ENCODE assay signal across 23 cellular contexts in the genomic region with DNA sequence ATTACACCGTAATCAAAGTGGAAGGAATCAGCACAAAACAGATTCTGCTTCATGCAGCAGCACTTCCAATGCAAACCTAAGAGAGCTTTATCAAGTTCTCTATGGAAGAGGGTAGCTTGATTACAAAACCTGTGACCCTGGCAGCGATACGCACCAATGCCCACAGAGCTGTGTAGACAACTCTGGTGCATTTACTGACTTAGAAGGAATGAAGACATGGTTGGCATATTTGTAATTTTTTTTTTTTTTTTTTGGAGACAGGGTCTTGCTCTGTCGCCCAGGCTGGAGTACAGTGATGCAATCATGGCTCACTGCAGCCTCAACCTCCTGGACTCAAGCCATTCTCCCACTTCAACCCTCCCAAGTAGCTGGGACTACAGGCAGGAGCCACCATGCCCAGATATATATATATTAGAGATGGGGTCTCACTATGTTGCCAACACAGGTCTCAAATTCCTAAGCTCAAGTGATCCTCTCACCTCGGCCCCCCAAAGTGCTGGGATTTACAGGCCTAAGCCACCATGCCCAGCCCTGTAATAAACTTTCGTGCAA. TPM values are rescaled to one million over a fixed set of nuclear protein-coding genes. Genes with fewer than 3 reads are reported as not detected.
DNase-seq lines count a peak whose midpoint lies in the region; ATAC-seq and TF ChIP-seq lines count a peak whose summit lies in the region.
"Had no signal": no experiment of that assay in that cellular context is flagged by ENCODE, and none has a peak within 500 bp of the region (broad histone marks: within the 10 kb centered on the region; RNA-seq: fewer than 3 reads in every experiment).

No MANE protein-coding gene starts in this region.

- peak overlapping the region in 2 of 3 donors; percentile 28 to 74 for H3K27ac ChIP-seq in thyroid gland
- H3K27ac ChIP-seq: hepatocyte, SK-N-MC had no signal

- H3K36me3 ChIP-seq in thyroid gland, result peaks cover 8 to 9% of the 10 kb centered on the region in 2 donors

- POLR2A ChIA-PET in WTC11 (lab: Charles Lee), result no interaction called here

- no peak overlapping the region for H3K4me3 ChIP-seq in thyroid gland (replicated peaks in 1 of 3)
- H3K4me3 ChIP-seq: hepatocyte, SK-N-MC, upper lobe of right lung had no signal

- H3K27ac Mint-ChIP-seq in activated T-cell treated with anti-CD3 and anti-CD28 coated beads, Interleukin-2, amount 50 U/mL, for 24 hours, result peak overlapping the region; percentile 51
- H3K27ac Mint-ChIP-seq in WTC11, result no peak overlapping the region

- H3K9me3 Mint-ChIP-seq in activated T-cell treated with anti-CD3 and anti-CD28 coated beads, Interleukin-2, amount 50 U/mL, for 24 hours, result no peaks in the 10 kb centered on the region
- no peaks in the 10 kb centered on the region for H3K9me3 Mint-ChIP-seq in WTC11
- H3K9me3 Mint-ChIP-seq: activated naive CD4-positive, alpha-beta T cell treated with anti-CD3 and anti-CD28 coated beads, Interleukin-2, amount 10 ng/mL, durations not matched to agents 7 days and 5 days had no signal

- no peaks in the 10 kb centered on the region for H3K27me3 Mint-ChIP-seq in activated T-cell treated with anti-CD3 and anti-CD28 coated beads, Interleukin-2, amount 50 U/mL, for 24 hours
- H3K27me3 Mint-ChIP-seq in WTC11 (ENCODE audit: low read depth), result no peaks in the 10 kb centered on the region
- H3K27me3 Mint-ChIP-seq: activated CD4-positive, alpha-beta T cell treated with anti-CD3 and anti-CD28 coated beads for 36 hours; activated naive CD4-positive, alpha-beta T cell treated with anti-CD3 and anti-CD28 coated beads, Interleukin-2, amount 10 ng/mL, durations not matched to agents 7 days and 5 days had no signal

- H3K4me3 Mint-ChIP-seq in activated T-cell treated with anti-CD3 and anti-CD28 coated beads, Interleukin-2, amount 50 U/mL, for 24 hours, result no peak overlapping the region
- no peak overlapping the region for H3K4me3 Mint-ChIP-seq in WTC11
- H3K4me3 Mint-ChIP-seq: activated CD4-positive, alpha-beta T cell treated with anti-CD3 and anti-CD28 coated beads for 36 hours; activated naive CD4-positive, alpha-beta T cell treated with anti-CD3 and anti-CD28 coated beads, Interleukin-2, amount 10 ng/mL, durations not matched to agents 7 days and 5 days had no signal

- TF ChIP-seq CTCF in WTC11 (IDR thresholded peaks at IDR 0.05), result no peak
- no peak for TF ChIP-seq CTCF in thyroid gland (IDR thresholded peaks at IDR 0.05)

- no peaks in the 10 kb centered on the region for H3K27me3 ChIP-seq in thyroid gland
- H3K27me3 ChIP-seq: hepatocyte, upper lobe of right lung had no signal

- H3K36me3 Mint-ChIP-seq in activated T-cell treated with anti-CD3 and anti-CD28 coated beads, Interleukin-2, amount 50 U/mL, for 24 hours (ENCODE audit: low read depth), result peaks cover 93% of the 10 kb centered on the region
- peaks cover 29% of the 10 kb centered on the region for H3K36me3 Mint-ChIP-seq in WTC11

- DNase-seq in activated T-cell treated with anti-CD3 and anti-CD28 coated beads, Interleukin-2, amount 50 U/mL, for 24 hours, result no peak
- DNase-seq in activated T-cell treated with anti-CD3 and anti-CD28 coated beads, Interleukin-2, amount 50 U/mL, for 48 hours, result no peak
- DNase-seq in WTC11 (ENCODE audit: low spot score), result no peak
- DNase-seq in left kidney (ENCODE audit: low read depth, low spot score), result peak; percentile 61
- DNase-seq in thyroid gland, result peak; percentile 66 to 78
- DNase-seq in ureter (ENCODE audit: low spot score), result no peak
- no peak for DNase-seq in activated CD4-positive, alpha-beta T cell treated with anti-CD3 and anti-CD28 coated beads, Interleukin-2, amount 50 U/mL, for 48 hours
- no peak for DNase-seq in NCI-H82 (lab: John Stamatoyannopoulos, UW)
- DNase-seq: activated CD4-positive, alpha-beta T cell treated with anti-CD3 and anti-CD28 coated beads for 36 hours; activated CD8-positive, alpha-beta memory T cell treated with anti-CD3 and anti-CD28 coated beads, Interleukin-2, amount 50 U/mL, for 48 hours; activated naive CD4-positive, alpha-beta T cell treated with anti-CD3 and anti-CD28 coated beads, Interleukin-2, amount 10 ng/mL, durations not matched to agents 7 days and 5 days; DND-41; mammary epithelial cell; MM.1S; NCI-H187; NCI-H226; posterior cingulate gyrus; stimulated activated CD4-positive, alpha-beta T cell treated with anti-CD3 and anti-CD28 coated beads, Interleukin-1b, Interleukin-23, amount 100 ng/mL, for 48 hours; stimulated activated naive CD4-positive, alpha-beta T cell treated with Interleukin-2 at 50 U/mL for 16 hours; upper lobe of right lung had no signal

- TF ChIP-seq POLR2A in thyroid gland (IDR thresholded peaks at IDR 0.05), result no peak

- no peak for ATAC-seq in WTC11
- ATAC-seq: activated CD4-positive, alpha-beta T cell treated with anti-CD3 and anti-CD28 coated beads for 36 hours; Panc1; upper lobe of right lung had no signal

- no peaks in the 10 kb centered on the region for H3K9me3 ChIP-seq in thyroid gland
- H3K9me3 ChIP-seq: upper lobe of right lung had no signal

- CTCF ChIA-PET in WTC11 (lab: Charles Lee), result interaction anchor here (0.6 to 1.5 kb wide), 3 partner anchors 22 to 464 kb away, joined by 3 read pairs; no protein-coding TSS in a partner anchor

- intact Hi-C loops in thyroid gland (cut with DNase I), result no loop called here

- 69 to 75% methylated on average over 6 of the region's 6 CpGs for WGBS in thyroid gland, 2 donors

- peaks cover 28 to 31% of the 10 kb centered on the region in 2 donors for H3K4me1 ChIP-seq in thyroid gland

- peaks cover 86% of the 10 kb centered on the region for H3K4me1 Mint-ChIP-seq in activated T-cell treated with anti-CD3 and anti-CD28 coated beads, Interleukin-2, amount 50 U/mL, for 24 hours (ENCODE audit: low read depth)
- peaks cover 29% of the 10 kb centered on the region for H3K4me1 Mint-ChIP-seq in WTC11

TF ChIP-seq in WTC11, 78 proteins besides CTCF, POLR2A, EP300 and RAD21:
- TF ChIP-seq CBFB (CRISPR knock-in tag; IDR thresholded peaks at IDR 0.05; ENCODE audit: low read depth) (no peak), ELF4 (CRISPR knock-in tag; IDR thresholded peaks at IDR 0.05; ENCODE audit: low read depth) (no peak), ZNF263 (CRISPR knock-in tag; IDR thresholded peaks at IDR 0.05; ENCODE audit: low read depth) (no peak), SMAD3 (CRISPR knock-in tag; IDR thresholded peaks at IDR 0.05; ENCODE audit: borderline replicate concordance) (no peak), ZNF121 (CRISPR knock-in tag; IDR thresholded peaks at IDR 0.05) (peak; percentile 79), NFATC4 (CRISPR knock-in tag; IDR thresholded peaks at IDR 0.05) (no peak), ZNF317 (CRISPR knock-in tag; IDR thresholded peaks at IDR 0.05; ENCODE audit: borderline replicate concordance, low read depth) (no peak)
- TF ChIP-seq, protein P1, sequence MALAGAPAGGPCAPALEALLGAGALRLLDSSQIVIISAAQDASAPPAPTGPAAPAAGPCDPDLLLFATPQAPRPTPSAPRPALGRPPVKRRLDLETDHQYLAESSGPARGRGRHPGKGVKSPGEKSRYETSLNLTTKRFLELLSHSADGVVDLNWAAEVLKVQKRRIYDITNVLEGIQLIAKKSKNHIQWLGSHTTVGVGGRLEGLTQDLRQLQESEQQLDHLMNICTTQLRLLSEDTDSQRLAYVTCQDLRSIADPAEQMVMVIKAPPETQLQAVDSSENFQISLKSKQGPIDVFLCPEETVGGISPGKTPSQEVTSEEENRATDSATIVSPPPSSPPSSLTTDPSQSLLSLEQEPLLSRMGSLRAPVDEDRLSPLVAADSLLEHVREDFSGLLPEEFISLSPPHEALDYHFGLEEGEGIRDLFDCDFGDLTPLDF (CRISPR knock-in tag; IDR thresholded peaks at IDR 0.05), result no peak

RNA-seq across cellular contexts. Expression of a gene that starts 49.4 kb away (rescaled TPM):
- 125 to 160 TPM (median 133 TPM) in 3 replicates for total RNA-seq in WTC11 (2021)
- total RNA-seq in thyroid gland, result 100 to 1,000 TPM in 3 of 4 donors, 10 to 100 TPM in 1; 88.2 to 160 (median 118) TPM
- total RNA-seq in ureter, result 145 TPM

Comparison
In these comparisons a context has a peak if more than half of its experiments do, and no peak if none do; other contexts are left out.
1. DNase-seq: peak in left kidney (single experiment) and thyroid gland (2 of 2); none in activated T-cell treated with anti-CD3 and anti-CD28 coated beads, Interleukin-2, amount 50 U/mL, for 24 hours (single experiment), activated T-cell treated with anti-CD3 and anti-CD28 coated beads, Interleukin-2, amount 50 U/mL, for 48 hours (0 of 2), WTC11 (single experiment), ureter (single experiment), activated CD4-positive, alpha-beta T cell treated with anti-CD3 and anti-CD28 coated beads, Interleukin-2, amount 50 U/mL, for 48 hours (0 of 2) and NCI-H82 (single experiment).